1 cellular context compared by ENCODE assay signal in genomic region chr10:49257159-49257558, GRCh38.
TF ChIP-seq lines count a peak whose summit lies in the region.

No MANE protein-coding gene starts in this region.

TF ChIP-seq in K562, 482 proteins besides CTCF, POLR2A, EP300 and RAD21 (continued from another document and continues in another):
- TF ChIP-seq, protein P1, sequence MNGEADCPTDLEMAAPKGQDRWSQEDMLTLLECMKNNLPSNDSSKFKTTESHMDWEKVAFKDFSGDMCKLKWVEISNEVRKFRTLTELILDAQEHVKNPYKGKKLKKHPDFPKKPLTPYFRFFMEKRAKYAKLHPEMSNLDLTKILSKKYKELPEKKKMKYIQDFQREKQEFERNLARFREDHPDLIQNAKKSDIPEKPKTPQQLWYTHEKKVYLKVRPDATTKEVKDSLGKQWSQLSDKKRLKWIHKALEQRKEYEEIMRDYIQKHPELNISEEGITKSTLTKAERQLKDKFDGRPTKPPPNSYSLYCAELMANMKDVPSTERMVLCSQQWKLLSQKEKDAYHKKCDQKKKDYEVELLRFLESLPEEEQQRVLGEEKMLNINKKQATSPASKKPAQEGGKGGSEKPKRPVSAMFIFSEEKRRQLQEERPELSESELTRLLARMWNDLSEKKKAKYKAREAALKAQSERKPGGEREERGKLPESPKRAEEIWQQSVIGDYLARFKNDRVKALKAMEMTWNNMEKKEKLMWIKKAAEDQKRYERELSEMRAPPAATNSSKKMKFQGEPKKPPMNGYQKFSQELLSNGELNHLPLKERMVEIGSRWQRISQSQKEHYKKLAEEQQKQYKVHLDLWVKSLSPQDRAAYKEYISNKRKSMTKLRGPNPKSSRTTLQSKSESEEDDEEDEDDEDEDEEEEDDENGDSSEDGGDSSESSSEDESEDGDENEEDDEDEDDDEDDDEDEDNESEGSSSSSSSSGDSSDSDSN (IDR thresholded peaks at IDR 0.05; ENCODE audit: borderline replicate concordance in 1 of 2, low read depth in 2 of 2, low read length in 2 of 2), result no peak
- TF ChIP-seq ZNF584 (CRISPR knock-in tag; IDR thresholded peaks at IDR 0.05; ENCODE audit: low read depth) (peak; percentile 93), POLR3G (IDR thresholded peaks at IDR 0.05; ENCODE audit: extremely low read depth, insufficient read length, insufficient replicate concordance) (no peak), SETDB1 (IDR thresholded peaks at IDR 0.05; ENCODE audit: low read length) (no peak), MTA3 (IDR thresholded peaks at IDR 0.05; ENCODE audit: borderline replicate concordance) (no peak), KDM4B (IDR thresholded peaks at IDR 0.05; ENCODE audit: borderline replicate concordance in 2 of 2, low read depth in 1 of 2) (no peak), PTTG1 (tag; IDR thresholded peaks at IDR 0.05; ENCODE audit: low read depth) (peak; percentile 89), ZNF274 (IDR thresholded peaks at IDR 0.05; ENCODE audit: borderline replicate concordance, low read depth, low read length) (no peak), ZKSCAN1 (IDR thresholded peaks at IDR 0.05; ENCODE audit: low read depth, low read length) (no peak), ARID1B (IDR thresholded peaks at IDR 0.05) (no peak), NCOA2 (IDR thresholded peaks at IDR 0.05; ENCODE audit: partially characterized antibody in 2 of 2) (no peak), TEAD2 (tag; IDR thresholded peaks at IDR 0.05) (0 out of 2 replicates have a peak, but pooled peaks have one; percentile 42), ADNP (tag; IDR thresholded peaks at IDR 0.05) (no peak), ZBTB8A (IDR thresholded peaks at IDR 0.05; ENCODE audit: partially characterized antibody) (no peak), ZBTB40 (IDR thresholded peaks at IDR 0.05) (no peak), ZBTB40 (CRISPR knock-in tag; IDR thresholded peaks at IDR 0.05) (no peak), DMBX1 (CRISPR knock-in tag; IDR thresholded peaks at IDR 0.05; ENCODE audit: borderline replicate concordance) (peak; percentile 79), KAT8 (IDR thresholded peaks at IDR 0.05; ENCODE audit: low read depth) (no peak), TAL1 (IDR thresholded peaks at IDR 0.05) (no peak), ZNF766 (CRISPR knock-in tag; conservative IDR thresholded peaks at IDR 0.05) (peak; percentile 88), KLF6 (CRISPR knock-in tag; IDR thresholded peaks at IDR 0.05; ENCODE audit: borderline replicate concordance) (peak; percentile 91; the same call in 1 of the 2 replicates), NFE2L1 (tag; IDR thresholded peaks at IDR 0.05; ENCODE audit: borderline replicate concordance, low read depth) (peak; percentile 16; the same call in 1 of the 2 replicates), PCBP1 (IDR thresholded peaks at IDR 0.05; ENCODE audit: low read depth, low read length, poor library complexity, severe bottlenecking) (no peak), ZFP1 (CRISPR knock-in tag; IDR thresholded peaks at IDR 0.05) (no peak)
- TF ChIP-seq, protein P2, sequence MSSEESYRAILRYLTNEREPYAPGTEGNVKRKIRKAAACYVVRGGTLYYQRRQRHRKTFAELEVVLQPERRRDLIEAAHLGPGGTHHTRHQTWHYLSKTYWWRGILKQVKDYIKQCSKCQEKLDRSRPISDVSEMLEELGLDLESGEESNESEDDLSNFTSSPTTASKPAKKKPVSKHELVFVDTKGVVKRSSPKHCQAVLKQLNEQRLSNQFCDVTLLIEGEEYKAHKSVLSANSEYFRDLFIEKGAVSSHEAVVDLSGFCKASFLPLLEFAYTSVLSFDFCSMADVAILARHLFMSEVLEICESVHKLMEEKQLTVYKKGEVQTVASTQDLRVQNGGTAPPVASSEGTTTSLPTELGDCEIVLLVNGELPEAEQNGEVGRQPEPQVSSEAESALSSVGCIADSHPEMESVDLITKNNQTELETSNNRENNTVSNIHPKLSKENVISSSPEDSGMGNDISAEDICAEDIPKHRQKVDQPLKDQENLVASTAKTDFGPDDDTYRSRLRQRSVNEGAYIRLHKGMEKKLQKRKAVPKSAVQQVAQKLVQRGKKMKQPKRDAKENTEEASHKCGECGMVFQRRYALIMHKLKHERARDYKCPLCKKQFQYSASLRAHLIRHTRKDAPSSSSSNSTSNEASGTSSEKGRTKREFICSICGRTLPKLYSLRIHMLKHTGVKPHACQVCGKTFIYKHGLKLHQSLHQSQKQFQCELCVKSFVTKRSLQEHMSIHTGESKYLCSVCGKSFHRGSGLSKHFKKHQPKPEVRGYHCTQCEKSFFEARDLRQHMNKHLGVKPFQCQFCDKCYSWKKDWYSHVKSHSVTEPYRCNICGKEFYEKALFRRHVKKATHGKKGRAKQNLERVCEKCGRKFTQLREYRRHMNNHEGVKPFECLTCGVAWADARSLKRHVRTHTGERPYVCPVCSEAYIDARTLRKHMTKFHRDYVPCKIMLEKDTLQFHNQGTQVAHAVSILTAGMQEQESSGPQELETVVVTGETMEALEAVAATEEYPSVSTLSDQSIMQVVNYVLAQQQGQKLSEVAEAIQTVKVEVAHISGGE (CRISPR knock-in tag; IDR thresholded peaks at IDR 0.05), result 0 out of 6 replicates have a peak, but pooled peaks of 1 of the 3 experiments have one; percentile 32
- TF ChIP-seq, protein P3, sequence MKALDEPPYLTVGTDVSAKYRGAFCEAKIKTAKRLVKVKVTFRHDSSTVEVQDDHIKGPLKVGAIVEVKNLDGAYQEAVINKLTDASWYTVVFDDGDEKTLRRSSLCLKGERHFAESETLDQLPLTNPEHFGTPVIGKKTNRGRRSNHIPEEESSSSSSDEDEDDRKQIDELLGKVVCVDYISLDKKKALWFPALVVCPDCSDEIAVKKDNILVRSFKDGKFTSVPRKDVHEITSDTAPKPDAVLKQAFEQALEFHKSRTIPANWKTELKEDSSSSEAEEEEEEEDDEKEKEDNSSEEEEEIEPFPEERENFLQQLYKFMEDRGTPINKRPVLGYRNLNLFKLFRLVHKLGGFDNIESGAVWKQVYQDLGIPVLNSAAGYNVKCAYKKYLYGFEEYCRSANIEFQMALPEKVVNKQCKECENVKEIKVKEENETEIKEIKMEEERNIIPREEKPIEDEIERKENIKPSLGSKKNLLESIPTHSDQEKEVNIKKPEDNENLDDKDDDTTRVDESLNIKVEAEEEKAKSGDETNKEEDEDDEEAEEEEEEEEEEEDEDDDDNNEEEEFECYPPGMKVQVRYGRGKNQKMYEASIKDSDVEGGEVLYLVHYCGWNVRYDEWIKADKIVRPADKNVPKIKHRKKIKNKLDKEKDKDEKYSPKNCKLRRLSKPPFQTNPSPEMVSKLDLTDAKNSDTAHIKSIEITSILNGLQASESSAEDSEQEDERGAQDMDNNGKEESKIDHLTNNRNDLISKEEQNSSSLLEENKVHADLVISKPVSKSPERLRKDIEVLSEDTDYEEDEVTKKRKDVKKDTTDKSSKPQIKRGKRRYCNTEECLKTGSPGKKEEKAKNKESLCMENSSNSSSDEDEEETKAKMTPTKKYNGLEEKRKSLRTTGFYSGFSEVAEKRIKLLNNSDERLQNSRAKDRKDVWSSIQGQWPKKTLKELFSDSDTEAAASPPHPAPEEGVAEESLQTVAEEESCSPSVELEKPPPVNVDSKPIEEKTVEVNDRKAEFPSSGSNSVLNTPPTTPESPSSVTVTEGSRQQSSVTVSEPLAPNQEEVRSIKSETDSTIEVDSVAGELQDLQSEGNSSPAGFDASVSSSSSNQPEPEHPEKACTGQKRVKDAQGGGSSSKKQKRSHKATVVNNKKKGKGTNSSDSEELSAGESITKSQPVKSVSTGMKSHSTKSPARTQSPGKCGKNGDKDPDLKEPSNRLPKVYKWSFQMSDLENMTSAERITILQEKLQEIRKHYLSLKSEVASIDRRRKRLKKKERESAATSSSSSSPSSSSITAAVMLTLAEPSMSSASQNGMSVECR (CRISPR knock-in tag; IDR thresholded peaks at IDR 0.05), result no peak
- TF ChIP-seq, protein P4, sequence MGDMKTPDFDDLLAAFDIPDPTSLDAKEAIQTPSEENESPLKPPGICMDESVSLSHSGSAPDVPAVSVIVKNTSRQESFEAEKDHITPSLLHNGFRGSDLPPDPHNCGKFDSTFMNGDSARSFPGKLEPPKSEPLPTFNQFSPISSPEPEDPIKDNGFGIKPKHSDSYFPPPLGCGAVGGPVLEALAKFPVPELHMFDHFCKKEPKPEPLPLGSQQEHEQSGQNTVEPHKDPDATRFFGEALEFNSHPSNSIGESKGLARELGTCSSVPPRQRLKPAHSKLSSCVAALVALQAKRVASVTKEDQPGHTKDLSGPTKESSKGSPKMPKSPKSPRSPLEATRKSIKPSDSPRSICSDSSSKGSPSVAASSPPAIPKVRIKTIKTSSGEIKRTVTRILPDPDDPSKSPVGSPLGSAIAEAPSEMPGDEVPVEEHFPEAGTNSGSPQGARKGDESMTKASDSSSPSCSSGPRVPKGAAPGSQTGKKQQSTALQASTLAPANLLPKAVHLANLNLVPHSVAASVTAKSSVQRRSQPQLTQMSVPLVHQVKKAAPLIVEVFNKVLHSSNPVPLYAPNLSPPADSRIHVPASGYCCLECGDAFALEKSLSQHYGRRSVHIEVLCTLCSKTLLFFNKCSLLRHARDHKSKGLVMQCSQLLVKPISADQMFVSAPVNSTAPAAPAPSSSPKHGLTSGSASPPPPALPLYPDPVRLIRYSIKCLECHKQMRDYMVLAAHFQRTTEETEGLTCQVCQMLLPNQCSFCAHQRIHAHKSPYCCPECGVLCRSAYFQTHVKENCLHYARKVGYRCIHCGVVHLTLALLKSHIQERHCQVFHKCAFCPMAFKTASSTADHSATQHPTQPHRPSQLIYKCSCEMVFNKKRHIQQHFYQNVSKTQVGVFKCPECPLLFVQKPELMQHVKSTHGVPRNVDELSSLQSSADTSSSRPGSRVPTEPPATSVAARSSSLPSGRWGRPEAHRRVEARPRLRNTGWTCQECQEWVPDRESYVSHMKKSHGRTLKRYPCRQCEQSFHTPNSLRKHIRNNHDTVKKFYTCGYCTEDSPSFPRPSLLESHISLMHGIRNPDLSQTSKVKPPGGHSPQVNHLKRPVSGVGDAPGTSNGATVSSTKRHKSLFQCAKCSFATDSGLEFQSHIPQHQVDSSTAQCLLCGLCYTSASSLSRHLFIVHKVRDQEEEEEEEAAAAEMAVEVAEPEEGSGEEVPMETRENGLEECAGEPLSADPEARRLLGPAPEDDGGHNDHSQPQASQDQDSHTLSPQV (IDR thresholded peaks at IDR 0.05), result peak; percentile 98
- TF ChIP-seq, protein P5, sequence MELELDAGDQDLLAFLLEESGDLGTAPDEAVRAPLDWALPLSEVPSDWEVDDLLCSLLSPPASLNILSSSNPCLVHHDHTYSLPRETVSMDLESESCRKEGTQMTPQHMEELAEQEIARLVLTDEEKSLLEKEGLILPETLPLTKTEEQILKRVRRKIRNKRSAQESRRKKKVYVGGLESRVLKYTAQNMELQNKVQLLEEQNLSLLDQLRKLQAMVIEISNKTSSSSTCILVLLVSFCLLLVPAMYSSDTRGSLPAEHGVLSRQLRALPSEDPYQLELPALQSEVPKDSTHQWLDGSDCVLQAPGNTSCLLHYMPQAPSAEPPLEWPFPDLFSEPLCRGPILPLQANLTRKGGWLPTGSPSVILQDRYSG (tag; conservative IDR thresholded peaks at IDR 0.05; ENCODE audit: low read depth), result peak; percentile 95
